Comparison of ENCODE assay signal across 11 cellular contexts in the genomic region with DNA sequence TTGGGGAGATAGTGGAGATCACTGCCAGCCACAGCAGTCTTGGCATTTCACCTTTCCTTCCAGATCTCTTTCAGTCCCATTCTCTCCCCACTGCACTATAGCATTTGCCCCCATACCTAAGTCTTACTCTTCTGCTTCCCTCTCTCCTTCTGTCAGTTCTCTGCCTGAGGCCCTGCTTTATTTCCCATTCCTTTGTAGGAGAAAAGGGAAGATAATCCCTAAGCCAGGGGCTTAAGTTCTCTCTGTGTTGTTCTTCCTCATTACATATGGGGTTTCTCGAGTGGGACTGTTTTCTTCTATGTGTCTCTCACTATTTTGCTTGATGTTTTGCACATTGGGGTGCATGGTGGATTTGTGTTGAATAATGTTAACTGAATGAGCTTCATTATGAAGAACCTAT. TPM values are rescaled to one million over a fixed set of nuclear protein-coding genes. Genes with fewer than 3 reads are reported as not detected.
DNase-seq lines count a peak whose midpoint lies in the region; ATAC-seq and TF ChIP-seq lines count a peak whose summit lies in the region.
"Had no signal": no experiment of that assay in that cellular context is flagged by ENCODE, and none has a peak within 500 bp of the region (broad histone marks: within the 10 kb centered on the region; RNA-seq: fewer than 3 reads in every experiment).

No MANE protein-coding gene starts in this region.

- no peak overlapping the region for H3K27ac Mint-ChIP-seq in activated CD4-positive, alpha-beta memory T cell treated with anti-CD3 and anti-CD28 coated beads, Interleukin-2, amount 10 ng/mL, durations not matched to agents 7 days and 5 days

- no peaks in the 10 kb centered on the region for H3K27me3 Mint-ChIP-seq in activated T-cell treated with anti-CD3 and anti-CD28 coated beads, Interleukin-2, amount 50 U/mL, for 4 hours (ENCODE audit: low read depth)
- H3K27me3 Mint-ChIP-seq in activated CD4-positive, alpha-beta memory T cell treated with anti-CD3 and anti-CD28 coated beads, Interleukin-2, amount 10 ng/mL, durations not matched to agents 7 days and 5 days: no peaks in the 10 kb centered on the region

- no peak for ATAC-seq in activated T-cell treated with anti-CD3 and anti-CD28 coated beads, Interleukin-2, amount 50 U/mL, for 4 hours
- no peak for ATAC-seq in left lung
- ATAC-seq: heart right ventricle had no signal

- no peak for DNase-seq in activated T-cell treated with anti-CD3 and anti-CD28 coated beads, Interleukin-2, amount 50 U/mL, for 4 hours
- DNase-seq in activated T-cell treated with anti-CD3 and anti-CD28 coated beads for 4 hours (no peak), left lung (no peak), substantia nigra (lab: John Stamatoyannopoulos, UW) (no peak), OCI-M1 (lab: John Stamatoyannopoulos, UW) (no peak), NCI-H2196 treated with DMSO at 0.1 percent for 48 hours (lab: John Stamatoyannopoulos, UW; ENCODE audit: unreplicated experiment) (no peak), NCI-H2029 (lab: John Stamatoyannopoulos, UW) (no peak)
- DNase-seq in activated CD4-positive, alpha-beta memory T cell treated with anti-CD3 and anti-CD28 coated beads, Interleukin-2, amount 10 ng/mL, durations not matched to agents 7 days and 5 days: no peak
- DNase-seq: AML-193, heart right ventricle, SHP77 had no signal

- H3K4me1 Mint-ChIP-seq in activated T-cell treated with anti-CD3 and anti-CD28 coated beads, Interleukin-2, amount 50 U/mL, for 4 hours (ENCODE audit: low read depth): peaks cover 53% of the 10 kb centered on the region
- H3K4me1 Mint-ChIP-seq in activated CD4-positive, alpha-beta memory T cell treated with anti-CD3 and anti-CD28 coated beads, Interleukin-2, amount 10 ng/mL, durations not matched to agents 7 days and 5 days: peaks cover 60% of the 10 kb centered on the region

- POLR2A ChIA-PET in activated CD4-positive, alpha-beta memory T cell treated with anti-CD3 and anti-CD28 coated beads, Interleukin-2, amount 10 ng/mL, durations not matched to agents 7 days and 5 days (lab: Charles Lee): interaction anchor here (1.2 to 3.6 kb wide), 3 partner anchors 11 to 16 kb away, joined by 3 to 24 read pairs (median 6); a partner anchor contains a TSS

- peaks cover 17% of the 10 kb centered on the region for H3K36me3 Mint-ChIP-seq in activated T-cell treated with anti-CD3 and anti-CD28 coated beads, Interleukin-2, amount 50 U/mL, for 4 hours (ENCODE audit: insufficient read depth)
- peaks cover 15% of the 10 kb centered on the region for H3K36me3 Mint-ChIP-seq in activated CD4-positive, alpha-beta memory T cell treated with anti-CD3 and anti-CD28 coated beads, Interleukin-2, amount 10 ng/mL, durations not matched to agents 7 days and 5 days (ENCODE audit: low read depth)

- H3K4me3 ChIP-seq in left lung: peak overlapping the region in 1 of 2 donors; percentile 82

- no peaks in the 10 kb centered on the region for H3K9me3 Mint-ChIP-seq in activated T-cell treated with anti-CD3 and anti-CD28 coated beads, Interleukin-2, amount 50 U/mL, for 4 hours
- H3K9me3 Mint-ChIP-seq in activated CD4-positive, alpha-beta memory T cell treated with anti-CD3 and anti-CD28 coated beads, Interleukin-2, amount 10 ng/mL, durations not matched to agents 7 days and 5 days: no peaks in the 10 kb centered on the region

- no peaks in the 10 kb centered on the region for H3K9me3 ChIP-seq in left lung
- H3K9me3 ChIP-seq: heart right ventricle had no signal

- peaks cover 0 to 6% of the 10 kb centered on the region in 2 donors for H3K36me3 ChIP-seq in left lung

- no peak for TF ChIP-seq CTCF in left lung (IDR thresholded peaks at IDR 0.05)

- H3K27ac ChIP-seq in left lung: peak overlapping the region; percentile 99 to 100
- H3K27ac ChIP-seq in substantia nigra (ENCODE audit: low read depth, low read length, poor library complexity, severe bottlenecking): peak overlapping the region; percentile 98

- no peaks in the 10 kb centered on the region for H3K27me3 ChIP-seq in left lung
- H3K27me3 ChIP-seq: heart right ventricle had no signal

- H3K4me3 Mint-ChIP-seq in activated T-cell treated with anti-CD3 and anti-CD28 coated beads, Interleukin-2, amount 50 U/mL, for 4 hours: peak overlapping the region; percentile 96
- H3K4me3 Mint-ChIP-seq in activated CD4-positive, alpha-beta memory T cell treated with anti-CD3 and anti-CD28 coated beads, Interleukin-2, amount 10 ng/mL, durations not matched to agents 7 days and 5 days: peak overlapping the region; percentile 97

- peaks cover 34 to 57% of the 10 kb centered on the region in 2 donors for H3K4me1 ChIP-seq in left lung

- CTCF ChIA-PET in activated CD4-positive, alpha-beta memory T cell treated with anti-CD3 and anti-CD28 coated beads, Interleukin-2, amount 10 ng/mL, durations not matched to agents 7 days and 5 days (lab: Charles Lee): interaction anchor here (0.8 to 4.2 kb wide), 3 partner anchors 10 to 153 kb away, joined by 3 to 18 read pairs (median 14); a partner anchor contains a TSS

- intact Hi-C loops in left lung (cut with DNase I): no loop called here

RNA-seq across cellular contexts. Expression of a gene that starts 6.4 kb away (rescaled TPM):
- 100 to 1,000 TPM; 187 to 226 (median 206) TPM for total RNA-seq in activated T-cell treated with anti-CD3 and anti-CD28 coated beads, Interleukin-2, amount 50 U/mL, for 4 hours
- 10 to 100 TPM; 20.9 to 23.7 TPM for total RNA-seq in activated CD4-positive, alpha-beta memory T cell treated with anti-CD3 and anti-CD28 coated beads, Interleukin-2, amount 10 ng/mL, durations not matched to agents 7 days and 5 days
- 10 to 100 TPM; 37.6 to 49.2 TPM for total RNA-seq in left lung

RNA-seq across cellular contexts. Expression of a gene that starts 14.4 kb away (rescaled TPM):
- 10 to 100 TPM in 1 of 3 donors, 1 to 10 TPM in 2; 8.9 to 11.1 (median 9.9) TPM for total RNA-seq in activated T-cell treated with anti-CD3 and anti-CD28 coated beads, Interleukin-2, amount 50 U/mL, for 4 hours
- 1 to 10 TPM in 1 of 2 experiments, under 1 TPM in 1; 0.78 to 1.5 TPM for total RNA-seq in activated CD4-positive, alpha-beta memory T cell treated with anti-CD3 and anti-CD28 coated beads, Interleukin-2, amount 10 ng/mL, durations not matched to agents 7 days and 5 days
- total RNA-seq in left lung: 1 to 10 TPM; 5.7 to 6.5 TPM

RNA-seq across cellular contexts. Expression of a gene that starts 16.9 kb away (rescaled TPM):
- 10 to 100 TPM; 40.4 to 47.5 (median 41.5) TPM for total RNA-seq in activated T-cell treated with anti-CD3 and anti-CD28 coated beads, Interleukin-2, amount 50 U/mL, for 4 hours
- total RNA-seq in activated CD4-positive, alpha-beta memory T cell treated with anti-CD3 and anti-CD28 coated beads, Interleukin-2, amount 10 ng/mL, durations not matched to agents 7 days and 5 days: 10 to 100 TPM; 69.8 to 76.9 TPM
- total RNA-seq in left lung: 10 to 100 TPM; 60.5 to 72.6 TPM

RNA-seq across cellular contexts. Expression of a gene that starts 17.4 kb away (rescaled TPM):
- total RNA-seq in activated T-cell treated with anti-CD3 and anti-CD28 coated beads, Interleukin-2, amount 50 U/mL, for 4 hours: 10 to 100 TPM; 19.7 to 20.8 (median 20.6) TPM
- 1 to 10 TPM; 5.3 to 7.5 TPM for total RNA-seq in activated CD4-positive, alpha-beta memory T cell treated with anti-CD3 and anti-CD28 coated beads, Interleukin-2, amount 10 ng/mL, durations not matched to agents 7 days and 5 days
- total RNA-seq in left lung: 10 to 100 TPM in 1 of 2 donors, 1 to 10 TPM in 1; 9.8 to 12.3 TPM

RNA-seq across cellular contexts. Expression of a gene that starts 48.1 kb away (rescaled TPM):
- 100 to 1,000 TPM; 117 to 127 (median 123) TPM for total RNA-seq in activated T-cell treated with anti-CD3 and anti-CD28 coated beads, Interleukin-2, amount 50 U/mL, for 4 hours
- total RNA-seq in activated CD4-positive, alpha-beta memory T cell treated with anti-CD3 and anti-CD28 coated beads, Interleukin-2, amount 10 ng/mL, durations not matched to agents 7 days and 5 days: 100 to 1,000 TPM; 127 to 131 TPM
- total RNA-seq in left lung: 100 to 1,000 TPM in 1 of 2 donors, 10 to 100 TPM in 1; 95.3 to 118 TPM
